Comparison of ENCODE assay signal across 12 cellular contexts in genomic region chr9:125119643-125120286, GRCh38. TPM values are rescaled to one million over a fixed set of nuclear protein-coding genes. Genes with fewer than 3 reads are reported as not detected.
DNase-seq lines count a peak whose midpoint lies in the region; ATAC-seq and TF ChIP-seq lines count a peak whose summit lies in the region.
"Had no signal": no experiment of that assay in that cellular context is flagged by ENCODE, and none has a peak within 500 bp of the region (broad histone marks: within the 10 kb centered on the region; RNA-seq: fewer than 3 reads in every experiment).

No MANE protein-coding gene starts in this region.

- H3K27me3 Mint-ChIP-seq in naive thymus-derived CD8-positive, alpha-beta T cell: no peaks in the 10 kb centered on the region

- H3K27ac ChIP-seq in stomach: no peak overlapping the region
- H3K27ac ChIP-seq: neutrophil, tibial nerve had no signal

- intact Hi-C loops in stomach (cut with DNase I; ENCODE audit: low total_unique reads): no loop called here

- in situ Hi-C loops in GM13976 (cut with MboI; ENCODE audit: low sequenced_read_pairs, unreplicated experiment): no loop called here

- no peak overlapping the region for H3K4me3 ChIP-seq in stomach
- H3K4me3 ChIP-seq: tibial nerve had no signal

- H3K4me1 ChIP-seq in stomach: no peaks in the 10 kb centered on the region
- H3K4me1 ChIP-seq: tibial nerve had no signal

- no peak for TF ChIP-seq EP300 in stomach (IDR thresholded peaks at IDR 0.05)

- peak overlapping the region in 4 of 10 donors; percentile 2 to 18 (median 10) for H3K4me3 Mint-ChIP-seq in naive thymus-derived CD8-positive, alpha-beta T cell

- H3K4me1 Mint-ChIP-seq in naive thymus-derived CD8-positive, alpha-beta T cell: peaks cover 9 to 40% (median 30%) of the 10 kb centered on the region in 4 donors

- ATAC-seq in naive thymus-derived CD8-positive, alpha-beta T cell: peak; percentile 81 to 93

- TF ChIP-seq CTCF in GM13976 (IDR thresholded peaks at IDR 0.05; ENCODE audit: borderline replicate concordance, control extremely low read depth, extremely low read depth, insufficient read depth, missing control alignments) (no peak), stomach (IDR thresholded peaks at IDR 0.05) (no peak)

- H3K27me3 ChIP-seq in stomach: no peaks in the 10 kb centered on the region
- H3K27me3 ChIP-seq: neutrophil, tibial nerve had no signal

- peaks cover 0 to 6% (median 0%) of the 10 kb centered on the region in 3 donors for H3K36me3 Mint-ChIP-seq in naive thymus-derived CD8-positive, alpha-beta T cell

- peak overlapping the region in 7 of 10 donors; percentile 5 to 75 (median 43) for H3K27ac Mint-ChIP-seq in naive thymus-derived CD8-positive, alpha-beta T cell

- H3K9me3 Mint-ChIP-seq in naive thymus-derived CD8-positive, alpha-beta T cell: no peaks in the 10 kb centered on the region

- WGBS in stomach, 5 donors: 69 to 81% (median 75%) methylated on average over 4 of the region's 4 CpGs

- H3K9me3 ChIP-seq in stomach: no peaks in the 10 kb centered on the region
- H3K9me3 ChIP-seq: neutrophil, tibial nerve had no signal

- H3K36me3 ChIP-seq in stomach: no peaks in the 10 kb centered on the region
- H3K36me3 ChIP-seq: neutrophil, tibial nerve had no signal

- POLR2A ChIA-PET in naive thymus-derived CD8-positive, alpha-beta T cell (lab: Charles Lee): no interaction called here

- peak; percentile 18 for DNase-seq in ELF-1 (ENCODE audit: low read depth, low spot score)
- DNase-seq in LHCN-M2 (ENCODE audit: low read depth): peak; percentile 38
- DNase-seq in amniotic epithelial cell (ENCODE audit: low read depth): peak; percentile 30
- peak in 5 of 10 donors; percentile 7 to 49 (median 32) for DNase-seq in naive thymus-derived CD8-positive, alpha-beta T cell
- DNase-seq in stimulated activated CD4-positive, alpha-beta T cell treated with anti-CD3 and anti-CD28 coated beads, Interleukin-4, amount 100 ng/mL, for 4 hours: no peak
- no peak for DNase-seq in NCI-H2196 treated with DMSO at 0.1 percent for 48 hours (lab: John Stamatoyannopoulos, UW; ENCODE audit: unreplicated experiment)
- no peak for DNase-seq in GM13976 (ENCODE audit: low spot score)
- no peak for DNase-seq in stomach
- DNase-seq: effector memory CD4-positive, alpha-beta T cell; NCI-H226 had no signal

- no peak for TF ChIP-seq POLR2A in stomach (IDR thresholded peaks at IDR 0.05)

RNA-seq across cellular contexts. Expression of gene SCAI, which starts 23.6 kb away (rescaled TPM):
- total RNA-seq in LHCN-M2 (2014; rRNA removed) (2.3 and 6.1 TPM in 2 replicates), stomach (10 to 100 TPM in 3 of 5 donors, 1 to 10 TPM in 2; 1.2 to 21.0 (median 11.7) TPM)
- 1.3 TPM for polyA plus RNA-seq in LHCN-M2 (2012)
- total RNA-seq in naive thymus-derived CD8-positive, alpha-beta T cell: 10 to 100 TPM; 15.3 to 15.7 TPM
- 1 to 10 TPM; 1.1 to 3.9 (median 3.7) TPM for polyA plus RNA-seq in naive thymus-derived CD8-positive, alpha-beta T cell
- polyA plus RNA-seq in stomach: under 1 TPM; 0.46 to 0.83 (median 0.50) TPM

Comparison
In these comparisons a context has a peak if more than half of its experiments do, and no peak if none do; other contexts are left out.
1. DNase-seq: peak in ELF-1 (single experiment), LHCN-M2 (single experiment) and amniotic epithelial cell (single experiment); none in stimulated activated CD4-positive, alpha-beta T cell treated with anti-CD3 and anti-CD28 coated beads, Interleukin-4, amount 100 ng/mL, for 4 hours (0 of 2), NCI-H2196 treated with DMSO at 0.1 percent for 48 hours (single experiment), GM13976 (single experiment) and stomach (single experiment).